13 cellular contexts compared by ENCODE assay signal in genomic region chr11:130278151-130278550, GRCh38. TPM values are rescaled to one million over a fixed set of nuclear protein-coding genes. Genes with fewer than 3 reads are reported as not detected.
DNase-seq lines count a peak whose midpoint lies in the region; ATAC-seq and TF ChIP-seq lines count a peak whose summit lies in the region.
"Had no signal": no experiment of that assay in that cellular context is flagged by ENCODE, and none has a peak within 500 bp of the region (broad histone marks: within the 10 kb centered on the region; RNA-seq: fewer than 3 reads in every experiment).

No MANE protein-coding gene starts in this region.

- H3K36me3 Mint-ChIP-seq in WTC11, result peaks cover 4% of the 10 kb centered on the region; the same call in 1 of the 2 replicates

- intact Hi-C loops in transverse colon (cut with DNase I; ENCODE audit: low total_unique reads), result no loop called here

- peaks cover 6% of the 10 kb centered on the region in 2 donors for H3K9me3 ChIP-seq in transverse colon

- H3K4me1 ChIP-seq in transverse colon, result no peaks in the 10 kb centered on the region

- H3K27me3 ChIP-seq in transverse colon, result no peaks in the 10 kb centered on the region

- H3K27me3 Mint-ChIP-seq in WTC11 (ENCODE audit: low read depth), result no peaks in the 10 kb centered on the region

- TF ChIP-seq CTCF in GM12865 (IDR thresholded peaks at IDR 0.05; ENCODE audit: insufficient read depth, low read depth, low read length, missing control alignments) (no peak), WTC11 (IDR thresholded peaks at IDR 0.05) (no peak), transverse colon (IDR thresholded peaks at IDR 0.05) (no peak)

- H3K4me3 ChIP-seq in GM12865 (ENCODE audit: low read depth, low read length), result no peak overlapping the region
- H3K4me3 ChIP-seq in transverse colon, result no peak overlapping the region

- 90 to 97% methylated on average over 3 of the region's 3 CpGs for WGBS in transverse colon (ENCODE audit: low coverage in 1 of 2), 2 donors

- H3K4me1 Mint-ChIP-seq in WTC11, result peaks cover 21% of the 10 kb centered on the region

- H3K27ac ChIP-seq in transverse colon, result no peak overlapping the region

- no peak for TF ChIP-seq EP300 in transverse colon (IDR thresholded peaks at IDR 0.05; ENCODE audit: low read depth)

- POLR2A ChIA-PET in WTC11 (lab: Charles Lee), result no interaction called here

- H3K9me3 Mint-ChIP-seq in WTC11, result no peaks in the 10 kb centered on the region

- peak overlapping the region; percentile 5; the same call in 1 of the 2 replicates for H3K27ac Mint-ChIP-seq in WTC11

- CTCF ChIA-PET in WTC11 (lab: Charles Lee), result no interaction called here

- in situ Hi-C loops in transverse colon (cut with MboI; ENCODE audit: low pct_ligation_motif_present in 1 of 4, low pct_unique_long_range_greater_than_20kb in 1 of 4, low sequenced_read_pairs in 3 of 4), result no loop called here

- TF ChIP-seq POLR2A in transverse colon (IDR thresholded peaks at IDR 0.05), result no peak

- ATAC-seq in GM19328 (IDR thresholded peaks at IDR 0.05; ENCODE audit: unreplicated experiment) (peak; percentile 70), HG02943 (IDR thresholded peaks at IDR 0.05; ENCODE audit: low read depth, unreplicated experiment) (peak; percentile 58), WTC11 (no peak), HG03442 (IDR thresholded peaks at IDR 0.05; ENCODE audit: unreplicated experiment) (no peak)
- ATAC-seq: Panc1 had no signal

- DNase-seq in GM12865 (ENCODE audit: low read depth), result peak; percentile 52
- no peak for DNase-seq in WTC11 (ENCODE audit: low spot score)
- no peak for DNase-seq in NOMO-1 treated with DMSO at 0.1 percent for 48 hours (lab: John Stamatoyannopoulos, UW; ENCODE audit: unreplicated experiment)
- no peak for DNase-seq in transverse colon
- no peak for DNase-seq in T1000 (lab: John Stamatoyannopoulos, UW)
- DNase-seq: activated CD4-positive, alpha-beta T cell treated with anti-CD3 and anti-CD28 coated beads, Interleukin-2, amount 50 U/mL, for 48 hours; activated naive CD4-positive, alpha-beta T cell; NCI-H1092; NCI-H345 had no signal

- H3K4me3 Mint-ChIP-seq in WTC11, result no peak overlapping the region

- peaks cover 0 to 2% (median 0%) of the 10 kb centered on the region in 4 donors for H3K36me3 ChIP-seq in transverse colon

TF ChIP-seq in WTC11, 78 proteins besides CTCF, POLR2A, EP300 and RAD21:
- TF ChIP-seq ATF3 (CRISPR knock-in tag; conservative IDR thresholded peaks at IDR 0.05) (no peak), ZNF423 (CRISPR knock-in tag; IDR thresholded peaks at IDR 0.05) (no peak), SOX15 (CRISPR knock-in tag; IDR thresholded peaks at IDR 0.05) (no peak), JUN (CRISPR knock-in tag; IDR thresholded peaks at IDR 0.05) (no peak), GTF2I (CRISPR knock-in tag; conservative IDR thresholded peaks at IDR 0.05) (no peak), ZNF416 (CRISPR knock-in tag; IDR thresholded peaks at IDR 0.05) (no peak), ZNF232 (CRISPR knock-in tag; IDR thresholded peaks at IDR 0.05) (no peak), ESRRA (CRISPR knock-in tag; IDR thresholded peaks at IDR 0.05; ENCODE audit: borderline replicate concordance) (no peak), HMGA2 (CRISPR knock-in tag; IDR thresholded peaks at IDR 0.05) (no peak), GRHL2 (CRISPR knock-in tag; IDR thresholded peaks at IDR 0.05; ENCODE audit: insufficient replicate concordance, severe bottlenecking) (no peak), CBFB (CRISPR knock-in tag; IDR thresholded peaks at IDR 0.05; ENCODE audit: low read depth) (no peak), ZNF512 (CRISPR knock-in tag; IDR thresholded peaks at IDR 0.05; ENCODE audit: borderline replicate concordance) (no peak), IRF1 (CRISPR knock-in tag; IDR thresholded peaks at IDR 0.05) (no peak), ZSCAN18 (CRISPR knock-in tag; IDR thresholded peaks at IDR 0.05) (no peak), ZBTB43 (CRISPR knock-in tag; IDR thresholded peaks at IDR 0.05) (no peak), FOXP1 (CRISPR knock-in tag; IDR thresholded peaks at IDR 0.05; ENCODE audit: borderline replicate concordance) (no peak), ZNF219 (CRISPR knock-in tag; IDR thresholded peaks at IDR 0.05; ENCODE audit: borderline replicate concordance) (no peak), IRF2 (CRISPR knock-in tag; IDR thresholded peaks at IDR 0.05; ENCODE audit: borderline replicate concordance, low read depth) (no peak)

RNA-seq across cellular contexts. Expression of gene ZBTB44, which starts 36.6 kb away (rescaled TPM):
- 87.5 to 107 TPM (median 89.5 TPM) in 3 replicates for total RNA-seq in WTC11 (2021)
- total RNA-seq in transverse colon, result 10 to 100 TPM; 29.7 to 64.0 (median 48.6) TPM

Comparison
In these comparisons a context has a peak if more than half of its experiments do, and no peak if none do; other contexts are left out.
1. ATAC-seq: peak in GM19328 (single experiment) and HG02943 (single experiment); none in WTC11 (single experiment) and HG03442 (single experiment).